ENCODE assay signal across 11 cellular contexts in genomic region chr9:37969130-37969529, GRCh38.
DNase-seq lines count a peak whose midpoint lies in the region; ATAC-seq and TF ChIP-seq lines count a peak whose summit lies in the region.
"Had no signal": no experiment of that assay in that cellular context is flagged by ENCODE, and none has a peak within 500 bp of the region (broad histone marks: within the 10 kb centered on the region; RNA-seq: fewer than 3 reads in every experiment).

No MANE protein-coding gene starts in this region.

- H2BK120ac ChIP-seq in IMR-90 (ENCODE audit: low read depth, low read length) = no peak overlapping the region; the same call in 1 of the 2 replicates

- no peak overlapping the region for H3K4me2 ChIP-seq in IMR-90 (ENCODE audit: low read depth, low read length)

- H3K9ac ChIP-seq in IMR-90 (ENCODE audit: low read depth, low read length) = no peak overlapping the region

- H4K20me1 ChIP-seq in IMR-90 (ENCODE audit: insufficient read depth, low read length) = peaks cover 28% of the 10 kb centered on the region

- H3K27me3 ChIP-seq in IMR-90 (ENCODE audit: control insufficient read depth, insufficient read depth, low read length) (no peaks in the 10 kb centered on the region), ascending aorta (no peaks in the 10 kb centered on the region), right cardiac atrium (ENCODE audit: control insufficient read depth, insufficient read depth) (no peaks in the 10 kb centered on the region), spleen (replicated peaks in 1 of 7) (no peaks in the 10 kb centered on the region)

- peaks cover 46 to 86% of the 10 kb centered on the region in 2 experiments for H3K79me1 ChIP-seq in IMR-90 (ENCODE audit: low read depth in 1 of 2, low read length in 2 of 2)

- no peak overlapping the region for H2AFZ ChIP-seq in IMR-90 (replicated peaks; ENCODE audit: low read length, poor library complexity)

- peak overlapping the region; percentile 23; the same call in 1 of the 2 replicates for H2AK5ac ChIP-seq in IMR-90 (ENCODE audit: low read depth, low read length)

- BruUV-seq in IMR-90 (replicated peaks; lab: Mats Ljungman, UMichigan) = no TSS peak

- no peak overlapping the region for H3K56ac ChIP-seq in IMR-90 (ENCODE audit: extremely low read depth, insufficient read depth, low read length)

- peak overlapping the region; percentile 60; the same call in 1 of the 3 replicates for H2BK15ac ChIP-seq in IMR-90 (ENCODE audit: low read depth, low read length)

- TF ChIP-seq CTCF in IMR-90 (conservative IDR thresholded peaks at IDR 0.05; ENCODE audit: low read depth, low read length) = no peak
- TF ChIP-seq CTCF in ascending aorta (IDR thresholded peaks at IDR 0.05) = no peak
- TF ChIP-seq CTCF in spleen (IDR thresholded peaks at IDR 0.05 in 8 of 11, conservative IDR thresholded peaks at IDR 0.05 in 3 of 11) = no peak

- ATAC-seq in IMR-90 (ENCODE audit: low read depth) (no peak), right cardiac atrium (peak; percentile 46 to 57), HG02588 (IDR thresholded peaks at IDR 0.05; ENCODE audit: unreplicated experiment) (no peak)
- ATAC-seq: activated CD8-positive, alpha-beta T cell treated with anti-CD3 and anti-CD28 coated beads for 36 hours had no signal

- in situ Hi-C loops in IMR-90 (cut with MboI; ENCODE audit: low sequenced_read_pairs) = no loop called here

- peak overlapping the region; percentile 24; the same call in 1 of the 2 replicates for H3K23ac ChIP-seq in IMR-90 (ENCODE audit: low read depth, low read length)

- H3K4me1 ChIP-seq in IMR-90 (ENCODE audit: control insufficient read depth, insufficient read depth, low read length) (peaks cover 51% of the 10 kb centered on the region), ascending aorta (peaks cover 5 to 33% of the 10 kb centered on the region in 2 donors), right cardiac atrium (ENCODE audit: control insufficient read depth, insufficient read depth, low read length) (peaks cover 14% of the 10 kb centered on the region), spleen (peaks cover 0 to 17% (median 8%) of the 10 kb centered on the region in 6 donors)

- 100% methylated on average over 1 of the region's 2 CpGs; no CpG with 5 or more reads in 1 of the 2 experiments for WGBS in IMR-90 (ENCODE audit: extremely low coverage in 2 of 2, insufficient read length in 1 of 2), 2 experiments
- WGBS in right cardiac atrium = 31% methylated on average over 2 of the region's 2 CpGs
- WGBS in spleen, 5 donors = 49 to 66% (median 57%) methylated on average over 2 of the region's 2 CpGs

- peak overlapping the region; percentile 52 for H4K5ac ChIP-seq in IMR-90 (ENCODE audit: low read depth, low read length)

- H4K8ac ChIP-seq in IMR-90 (ENCODE audit: low read depth in 2 of 2, low read length in 2 of 2) = peak overlapping the region in 1 of 2 experiments; percentile 74; a peak in 3 of 4 replicates

- CTCF ChIA-PET in IMR-90 (lab: Yijun Ruan, JAX) = interaction anchor here (0.6 kb wide), 2 partner anchors 117 to 393 kb away, joined by 4 to 10 read pairs; no protein-coding TSS in a partner anchor

- peak overlapping the region; percentile 54; the same call in 1 of the 2 replicates for H4K91ac ChIP-seq in IMR-90 (ENCODE audit: insufficient read depth, low read depth, low read length)

- H3K36me3 ChIP-seq in IMR-90 (ENCODE audit: control insufficient read depth, insufficient read depth, low read length) (peaks cover 35% of the 10 kb centered on the region), ascending aorta (peaks cover 8 to 15% of the 10 kb centered on the region in 2 donors), spleen (peaks cover 0 to 11% (median 0%) of the 10 kb centered on the region in 6 donors)

- no peak overlapping the region; the same call in 1 of the 2 replicates for H2BK20ac ChIP-seq in IMR-90 (ENCODE audit: low read depth, low read length)

- TF ChIP-seq RAD21 in IMR-90 (IDR thresholded peaks at IDR 0.05; ENCODE audit: low read length) = no peak

- H2BK5ac ChIP-seq in IMR-90 (ENCODE audit: low read depth, low read length, poor library complexity, severe bottlenecking) = peak overlapping the region; percentile 17

- H3K18ac ChIP-seq in IMR-90 (ENCODE audit: low read depth, low read length) = peak overlapping the region; percentile 0

- dilution Hi-C loops in IMR-90 (cut with HindIII; ENCODE audit: low sequenced_read_pairs, unreplicated experiment) = no loop called here

- H3K9me3 ChIP-seq in IMR-90 (ENCODE audit: control insufficient read depth, insufficient read depth, low read length) (no peaks in the 10 kb centered on the region), ascending aorta (no peaks in the 10 kb centered on the region), right cardiac atrium (ENCODE audit: control insufficient read depth, low read length) (no peaks in the 10 kb centered on the region), spleen (no peaks in the 10 kb centered on the region)

- DNase-seq in IMR-90 = peak; percentile 62
- DNase-seq in ascending aorta (ENCODE audit: low spot score in 2 of 2) = no peak
- peak in 2 of 3 donors; percentile 54 to 74 for DNase-seq in right cardiac atrium
- peak; percentile 34 for DNase-seq in spleen
- DNase-seq in superior temporal gyrus (ENCODE audit: extremely low spot score) = no peak
- no peak for DNase-seq in NCI-H146 (lab: John Stamatoyannopoulos, UW)
- no peak for DNase-seq in kidney glomerular epithelial cell (lab: John Stamatoyannopoulos, UW)
- DNase-seq: activated CD8-positive, alpha-beta T cell treated with anti-CD3 and anti-CD28 coated beads for 36 hours; naive B cell; NCI-H524 had no signal

- POLR2A ChIA-PET in IMR-90 (lab: Charles Lee; ENCODE audit: unreplicated experiment) = no interaction called here

- no peak overlapping the region for H2AK9ac ChIP-seq in IMR-90 (replicated peaks; ENCODE audit: low read depth, low read length, poor library complexity)

- peak overlapping the region; percentile 68; the same call in 1 of the 2 replicates for H3K14ac ChIP-seq in IMR-90 (replicated peaks; ENCODE audit: low read depth, low read length)

- peaks cover 54% of the 10 kb centered on the region for H3K9me1 ChIP-seq in IMR-90 (ENCODE audit: insufficient read depth, low read length)

- TF ChIP-seq POLR2A in IMR-90 (IDR thresholded peaks at IDR 0.05; ENCODE audit: low read depth, low read length) (no peak), spleen (IDR thresholded peaks at IDR 0.05) (no peak)

- peak overlapping the region; percentile 28; the same call in 1 of the 2 replicates for H3K27ac ChIP-seq in IMR-90 (ENCODE audit: insufficient read depth, low read length)
- H3K27ac ChIP-seq in ascending aorta = peak overlapping the region; percentile 26 to 42
- no peak overlapping the region for H3K27ac ChIP-seq in right cardiac atrium (ENCODE audit: low read length)
- H3K27ac ChIP-seq in spleen = no peak overlapping the region

- H3K4ac ChIP-seq in IMR-90 (ENCODE audit: low read depth, low read length) = peak overlapping the region; percentile 50; the same call in 1 of the 2 replicates

- intact Hi-C loops in IMR-90 (cut with micrococcal nuclease) (loop anchor here (5.0 kb wide), 1 partner anchor 38 kb away; no protein-coding TSS in a partner anchor), ascending aorta (cut with DNase I) (no loop called here), right cardiac atrium (cut with DNase I) (no loop called here), spleen (cut with DNase I; ENCODE audit: low total_unique reads) (no loop called here)

- H3K4me3 ChIP-seq in IMR-90 (ENCODE audit: insufficient read depth, low read depth, low read length) = no peak overlapping the region
- H3K4me3 ChIP-seq in ascending aorta = no peak overlapping the region
- H3K4me3 ChIP-seq in right cardiac atrium (ENCODE audit: low read length) = no peak overlapping the region
- H3K4me3 ChIP-seq in spleen = no peak overlapping the region

TF ChIP-seq in IMR-90, 13 proteins besides CTCF, POLR2A, EP300 and RAD21:
- TF ChIP-seq MAFK (IDR thresholded peaks at IDR 0.05; ENCODE audit: low read depth, low read length) = no peak
- TF ChIP-seq RCOR1 (IDR thresholded peaks at IDR 0.05; ENCODE audit: insufficient replicate concordance, low read length) = no peak
- no peak for TF ChIP-seq RFX5 (IDR thresholded peaks at IDR 0.05; ENCODE audit: low read depth, low read length)
- TF ChIP-seq MAZ (IDR thresholded peaks at IDR 0.05; ENCODE audit: borderline replicate concordance, low read depth, low read length) = no peak
- TF ChIP-seq FOS (IDR thresholded peaks at IDR 0.05; ENCODE audit: low read depth, low read length) = no peak
- TF ChIP-seq ELK1 (IDR thresholded peaks at IDR 0.05; ENCODE audit: borderline replicate concordance, low read depth, low read length) = no peak
- no peak for TF ChIP-seq USF2 (IDR thresholded peaks at IDR 0.05; ENCODE audit: low read depth, low read length)
- TF ChIP-seq NFE2L2 (IDR thresholded peaks at IDR 0.05; ENCODE audit: low read depth, low read length) = no peak
- no peak for TF ChIP-seq CEBPB (IDR thresholded peaks at IDR 0.05; ENCODE audit: low read depth, low read length)
- TF ChIP-seq CHD1 (IDR thresholded peaks at IDR 0.05; ENCODE audit: low read depth, low read length) = no peak
- no peak for TF ChIP-seq SMC3 (IDR thresholded peaks at IDR 0.05; ENCODE audit: low read depth, low read length)
- no peak for TF ChIP-seq BHLHE40 (IDR thresholded peaks at IDR 0.05; ENCODE audit: low read depth, low read length)
- no peak for TF ChIP-seq MXI1 (IDR thresholded peaks at IDR 0.05; ENCODE audit: borderline replicate concordance, low read depth, low read length)

Comparison
In these comparisons a context has a peak if more than half of its experiments do, and no peak if none do; other contexts are left out.
1. ATAC-seq: peak in right cardiac atrium (2 of 2); none in IMR-90 (single experiment) and HG02588 (single experiment).
2. DNase-seq: peak in IMR-90 (single experiment), right cardiac atrium (2 of 3) and spleen (single experiment); none in ascending aorta (0 of 2), superior temporal gyrus (single experiment), NCI-H146 (single experiment) and kidney glomerular epithelial cell (single experiment).
3. H3K27ac ChIP-seq: peak in IMR-90 (single experiment) and ascending aorta (2 of 2); none in right cardiac atrium (single experiment) and spleen (0 of 8).